6 cellular contexts compared by ENCODE assay signal in genomic region chr2:198029576-198029975, GRCh38.
DNase-seq lines count a peak whose midpoint lies in the region; ATAC-seq and TF ChIP-seq lines count a peak whose summit lies in the region.
"Not testable (repeated sequence)": the region's sequence is repeated elsewhere in the genome, so short reads cannot be mapped to it uniquely, and the experiment has no call there.

No MANE protein-coding gene starts in this region.

- not testable (repeated sequence) for H3K9me3 ChIP-seq in CD4-positive, CD25-positive, alpha-beta regulatory T cell (ENCODE audit: control insufficient read depth in 2 of 2, low read length in 2 of 2); GM23248 (ENCODE audit: low read depth)

- H3K4me2 ChIP-seq in GM23248 (ENCODE audit: unreplicated experiment) = not testable (repeated sequence)

- peaks cover 14% of the 10 kb centered on the region for H3K4me1 ChIP-seq in CD4-positive, CD25-positive, alpha-beta regulatory T cell (ENCODE audit: control insufficient read depth, insufficient read depth, low read length, poor library complexity, severe bottlenecking)
- H3K4me1 ChIP-seq in GM23248 (ENCODE audit: insufficient read depth) = not testable (repeated sequence)

- H2AFZ ChIP-seq in GM23248 = not testable (repeated sequence)

- H3K4me3 Mint-ChIP-seq in CD4-positive, CD25-positive, alpha-beta regulatory T cell = peak overlapping the region in 2 of 4 donors; percentile 23 to 24
- H3K4me3 Mint-ChIP-seq in activated naive CD4-positive, alpha-beta T cell treated with anti-CD3 and anti-CD28 coated beads, Interleukin-2, amount 50 U/mL, for 24 hours; progenitor cell of endocrine pancreas (ENCODE audit: low read depth): not testable (repeated sequence)

- H3K4me3 ChIP-seq in CD4-positive, CD25-positive, alpha-beta regulatory T cell (ENCODE audit: low read depth, low read length); GM23248; cardiac fibroblast (replicated peaks in 1 of 2; ENCODE audit: low read depth in 2 of 2, low read length in 2 of 2); fibroblast of the aortic adventitia (ENCODE audit: low read depth, low read length): not testable (repeated sequence)

- H3K9me3 Mint-ChIP-seq in CD4-positive, CD25-positive, alpha-beta regulatory T cell; activated naive CD4-positive, alpha-beta T cell treated with anti-CD3 and anti-CD28 coated beads, Interleukin-2, amount 50 U/mL, for 24 hours; progenitor cell of endocrine pancreas (ENCODE audit: low read depth): not testable (repeated sequence)

- not testable (repeated sequence) for H3K9ac ChIP-seq in GM23248

- in situ Hi-C loops in GM23248 (cut with MboI) = not testable (repeated sequence)

- not testable (repeated sequence) for H3K27me3 Mint-ChIP-seq in CD4-positive, CD25-positive, alpha-beta regulatory T cell; activated naive CD4-positive, alpha-beta T cell treated with anti-CD3 and anti-CD28 coated beads, Interleukin-2, amount 50 U/mL, for 24 hours; progenitor cell of endocrine pancreas

- peak overlapping the region; percentile 26 to 73 (median 61) for H3K27ac Mint-ChIP-seq in CD4-positive, CD25-positive, alpha-beta regulatory T cell
- H3K27ac Mint-ChIP-seq in activated naive CD4-positive, alpha-beta T cell treated with anti-CD3 and anti-CD28 coated beads, Interleukin-2, amount 50 U/mL, for 24 hours = peak overlapping the region; percentile 39
- H3K27ac Mint-ChIP-seq in progenitor cell of endocrine pancreas = peak overlapping the region; percentile 77

- not testable (repeated sequence) for H3K27ac ChIP-seq in CD4-positive, CD25-positive, alpha-beta regulatory T cell (ENCODE audit: insufficient read depth, low read length, poor library complexity, severe bottlenecking); GM23248

- not testable (repeated sequence) for H3F3A ChIP-seq in GM23248 (ENCODE audit: insufficient read depth)

- not testable (repeated sequence) for DNase-seq in CD4-positive, CD25-positive, alpha-beta regulatory T cell; progenitor cell of endocrine pancreas (ENCODE audit: low spot score, unreplicated experiment)
- DNase-seq in GM23248 = peak; percentile 7
- peak; percentile 9 to 55 for DNase-seq in cardiac fibroblast (ENCODE audit: low read depth in 2 of 2)
- DNase-seq in fibroblast of the aortic adventitia (ENCODE audit: low read depth) = peak; percentile 43

- H3K36me3 Mint-ChIP-seq in CD4-positive, CD25-positive, alpha-beta regulatory T cell = peaks cover 12% of the 10 kb centered on the region
- not testable (repeated sequence) for H3K36me3 Mint-ChIP-seq in activated naive CD4-positive, alpha-beta T cell treated with anti-CD3 and anti-CD28 coated beads, Interleukin-2, amount 50 U/mL, for 24 hours; progenitor cell of endocrine pancreas (ENCODE audit: insufficient read depth)

- peaks cover 39 to 70% (median 44%) of the 10 kb centered on the region in 4 donors for H3K4me1 Mint-ChIP-seq in CD4-positive, CD25-positive, alpha-beta regulatory T cell
- peaks cover 55% of the 10 kb centered on the region for H3K4me1 Mint-ChIP-seq in activated naive CD4-positive, alpha-beta T cell treated with anti-CD3 and anti-CD28 coated beads, Interleukin-2, amount 50 U/mL, for 24 hours
- peaks cover 43% of the 10 kb centered on the region for H3K4me1 Mint-ChIP-seq in progenitor cell of endocrine pancreas (ENCODE audit: low read depth)

- H3K36me3 ChIP-seq in CD4-positive, CD25-positive, alpha-beta regulatory T cell (ENCODE audit: control insufficient read depth, insufficient read depth, low read length); GM23248 (ENCODE audit: low read depth): not testable (repeated sequence)

- TF ChIP-seq CTCF in cardiac fibroblast (IDR thresholded peaks at IDR 0.05; ENCODE audit: low read depth, low read length); fibroblast of the aortic adventitia (IDR thresholded peaks at IDR 0.05; ENCODE audit: insufficient read depth, low read length); progenitor cell of endocrine pancreas (IDR thresholded peaks at IDR 0.05; ENCODE audit: unreplicated experiment): not testable (repeated sequence)

- H4K20me1 ChIP-seq in GM23248 (ENCODE audit: insufficient read depth) = not testable (repeated sequence)

- not testable (repeated sequence) for H3K9me2 ChIP-seq in GM23248 (ENCODE audit: insufficient read depth)

- H3K79me2 ChIP-seq in GM23248 (ENCODE audit: insufficient read depth) = not testable (repeated sequence)

- not testable (repeated sequence) for ATAC-seq in CD4-positive, CD25-positive, alpha-beta regulatory T cell (ENCODE audit: low read depth in 2 of 2)

- H3K27me3 ChIP-seq in CD4-positive, CD25-positive, alpha-beta regulatory T cell (ENCODE audit: control insufficient read depth, insufficient read depth, low read length); GM23248 (replicated peaks; ENCODE audit: insufficient read depth): not testable (repeated sequence)

- 53 to 62% methylated on average over 5 of the region's 5 CpGs for WGBS in GM23248 (ENCODE audit: low coverage in 1 of 2, low lambda C conversion rate in 2 of 2, missing lambda C conversion rate in 2 of 2), 2 experiments
